ENCODE assay signal across 16 cellular contexts in the genomic region with DNA sequence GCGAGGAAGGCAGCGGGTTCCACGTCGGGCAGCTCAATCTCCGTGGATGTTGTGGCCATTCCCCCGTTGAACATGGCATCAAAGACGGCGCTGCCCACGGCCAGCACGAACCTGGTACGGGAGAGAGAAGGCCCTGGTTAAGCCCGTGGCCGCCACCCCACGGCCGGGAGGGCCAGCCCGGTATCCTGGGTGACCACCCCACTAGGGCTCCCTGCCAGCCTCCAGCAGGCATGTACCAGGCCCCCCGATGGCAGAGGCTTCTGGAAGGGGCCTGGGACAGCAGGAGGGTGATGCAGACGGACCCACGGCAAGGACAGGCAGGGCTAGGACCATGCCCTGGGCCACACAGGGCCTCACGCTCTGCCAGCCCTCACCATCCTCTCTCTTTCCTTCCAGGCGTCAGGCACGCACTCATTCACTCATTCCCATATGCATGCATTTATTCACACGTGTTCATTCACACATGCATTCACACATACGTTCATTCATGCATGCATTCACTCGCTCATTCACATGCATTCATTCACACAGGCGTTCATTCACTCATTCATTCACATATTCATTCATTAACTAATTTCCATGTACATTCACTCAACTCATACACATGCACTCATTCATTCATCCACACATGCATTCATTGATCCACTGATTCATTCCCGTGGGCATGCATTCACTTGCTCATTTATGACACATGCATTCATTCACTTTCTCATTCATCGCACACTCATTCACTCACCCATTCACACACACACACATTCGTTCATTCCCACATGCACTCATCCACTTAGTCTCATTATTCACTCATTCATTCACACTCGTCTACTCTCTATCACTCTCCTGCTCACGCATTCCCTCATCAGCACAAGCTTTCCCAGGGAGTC.
"Had no signal": no experiment of that assay in that cellular context is flagged by ENCODE, and none has a peak within 500 bp of the region (broad histone marks: within the 10 kb centered on the region; RNA-seq: fewer than 3 reads in every experiment).

No MANE protein-coding gene starts in this region.

- H3K4me1 ChIP-seq: adrenal gland, colonic mucosa, gastrocnemius medialis, heart right ventricle, neural progenitor cell, tibial artery, uterus had no signal

- DNase-seq: activated naive CD4-positive, alpha-beta T cell treated with Interleukin-2 at 50 U/mL for 16 hours; adrenal gland; central memory CD4-positive, alpha-beta T cell; colonic mucosa; effector CD4-positive, alpha-beta T cell; gastrocnemius medialis; heart right ventricle; naive B cell; stimulated activated CD4-positive, alpha-beta T cell treated with anti-CD3 and anti-CD28 coated beads, Interleukin-12 subunit alpha, Interleukin-12 subunit beta, amount 100 ng/mL, for 4 hours; stimulated activated naive B cell treated with anti-CD40 and anti-IgM and Interleukin-4, amounts not matched to agents 10 μg/mL and 1 μg/mL and 100 μg/mL, for 72 hours; T-helper 1 cell; T1000; tibial artery; uterus had no signal

- H3K36me3 ChIP-seq: uterus had no signal

- H3K27me3 ChIP-seq: adrenal gland, colonic mucosa, gastrocnemius medialis, heart right ventricle, neural progenitor cell, tibial artery, uterus had no signal

- H3K27me3 Mint-ChIP-seq: naive B cell; stimulated activated naive B cell treated with anti-CD40 and anti-IgM and Interleukin-4, amounts not matched to agents 10 μg/mL and 1 μg/mL and 100 μg/mL, for 72 hours had no signal

- H3K27ac ChIP-seq: adrenal gland, colonic mucosa, gastrocnemius medialis, heart right ventricle, neural progenitor cell, tibial artery, uterus had no signal

- H3K4me3 ChIP-seq: adrenal gland, colonic mucosa, gastrocnemius medialis, heart right ventricle, neural progenitor cell, tibial artery, uterus had no signal

- H3K4me1 Mint-ChIP-seq: neural progenitor cell had no signal

- H3K9me3 Mint-ChIP-seq: naive B cell; stimulated activated naive B cell treated with anti-CD40 and anti-IgM and Interleukin-4, amounts not matched to agents 10 μg/mL and 1 μg/mL and 100 μg/mL, for 72 hours had no signal

- H3K9me3 ChIP-seq: adrenal gland, colonic mucosa, gastrocnemius medialis, heart right ventricle, tibial artery, uterus had no signal

- H3K27ac Mint-ChIP-seq: neural progenitor cell; stimulated activated naive B cell treated with anti-CD40 and anti-IgM and Interleukin-4, amounts not matched to agents 10 μg/mL and 1 μg/mL and 100 μg/mL, for 72 hours had no signal

- ATAC-seq: activated CD4-positive, CD25-positive, alpha-beta regulatory T cell treated with anti-CD3 and anti-CD28 coated beads, Interleukin-2, amount 50 U/mL, for 24 hours; gastrocnemius medialis; stimulated activated naive B cell treated with anti-CD40 and anti-IgM and Interleukin-4, amounts not matched to agents 10 μg/mL and 1 μg/mL and 100 μg/mL, for 72 hours had no signal

- H3K4me3 Mint-ChIP-seq: neural progenitor cell; stimulated activated naive B cell treated with anti-CD40 and anti-IgM and Interleukin-4, amounts not matched to agents 10 μg/mL and 1 μg/mL and 100 μg/mL, for 72 hours had no signal
